ENCODE assay signal across 23 cellular contexts in genomic region chr6:160086754-160087153, GRCh38. TPM values are rescaled to one million over a fixed set of nuclear protein-coding genes. Genes with fewer than 3 reads are reported as not detected.
DNase-seq lines count a peak whose midpoint lies in the region; ATAC-seq, FAIRE-seq and TF ChIP-seq lines count a peak whose summit lies in the region.
"Had no signal": no experiment of that assay in that cellular context is flagged by ENCODE, and none has a peak within 500 bp of the region (broad histone marks: within the 10 kb centered on the region; RNA-seq: fewer than 3 reads in every experiment).

No MANE protein-coding gene starts in this region.

- H3K4me1 ChIP-seq in HepG2 (ENCODE audit: insufficient read depth, low read length): peaks cover 11% of the 10 kb centered on the region
- H3K4me1 ChIP-seq in right lobe of liver: peaks cover 0 to 44% (median 16%) of the 10 kb centered on the region in 4 donors
- no peaks in the 10 kb centered on the region for H3K4me1 ChIP-seq in GM12878 (ENCODE audit: control insufficient read depth, insufficient read depth, low read length)
- H3K4me1 ChIP-seq in psoas muscle: no peaks in the 10 kb centered on the region
- H3K4me1 ChIP-seq in right cardiac atrium (ENCODE audit: control insufficient read depth, insufficient read depth, low read length): no peaks in the 10 kb centered on the region
- H3K4me1 ChIP-seq: BE2C, Caco-2 had no signal

- 0 out of 2 replicates have a peak, but pooled peaks cover 4% of the 10 kb centered on the region for H4K20me1 ChIP-seq in HepG2 (ENCODE audit: insufficient read depth, low read length)
- H4K20me1 ChIP-seq in GM12878 (ENCODE audit: control insufficient read depth, insufficient read depth): no peaks in the 10 kb centered on the region

- H3K27me3 ChIP-seq in HepG2 (ENCODE audit: control insufficient read depth in 1 of 2, insufficient read depth in 2 of 2, low read length in 2 of 2): no peaks in the 10 kb centered on the region
- no peaks in the 10 kb centered on the region for H3K27me3 ChIP-seq in right lobe of liver
- H3K27me3 ChIP-seq in GM12878 (replicated peaks in 1 of 2; ENCODE audit: control insufficient read depth in 2 of 2, insufficient read depth in 2 of 2, low read length in 1 of 2): no peaks in the 10 kb centered on the region
- H3K27me3 ChIP-seq in psoas muscle (ENCODE audit: insufficient read depth in 3 of 3, low read length in 2 of 3): no peaks in the 10 kb centered on the region
- no peaks in the 10 kb centered on the region for H3K27me3 ChIP-seq in right cardiac atrium (ENCODE audit: control insufficient read depth, insufficient read depth)
- H3K27me3 ChIP-seq: BE2C had no signal

- in situ Hi-C loops in HepG2 (cut with HindIII; ENCODE audit: extremely low pct_ligation_motif_present, low pct_unique_long_range_greater_than_20kb) (loop anchor here (5.0 kb wide), 1 partner anchor 371 kb away; no protein-coding TSS in a partner anchor), GM12878 (cut with MboI) (no loop called here)

- intact Hi-C loops in HepG2 (cut with micrococcal nuclease; ENCODE audit: unreplicated experiment): no loop called here
- intact Hi-C loops in right lobe of liver (cut with DNase I): no loop called here
- intact Hi-C loops in GM12878 (cut with micrococcal nuclease; ENCODE audit: unreplicated experiment): no loop called here
- intact Hi-C loops in psoas muscle (cut with DNase I): loop anchor here in 1 of 2 donors (5.0 kb wide), 1 partner anchor 371 kb away; no protein-coding TSS in a partner anchor
- intact Hi-C loops in right cardiac atrium (cut with DNase I): loop anchor here in 1 of 4 donors (5.0 kb wide), 1 partner anchor 371 kb away; no protein-coding TSS in a partner anchor

- no peak for TF ChIP-seq RAD21 in HepG2 (CRISPR knock-in tag; IDR thresholded peaks at IDR 0.05)
- no peak for TF ChIP-seq RAD21 in GM12878 (IDR thresholded peaks at IDR 0.05; ENCODE audit: insufficient read depth, low read depth, low read length)

- no peaks in the 10 kb centered on the region for H3K79me2 ChIP-seq in HepG2 (ENCODE audit: insufficient read depth, low read length)
- no peaks in the 10 kb centered on the region for H3K79me2 ChIP-seq in GM12878 (ENCODE audit: control insufficient read depth, insufficient read depth, low read length)

- ATAC-seq in HepG2 (no peak), right lobe of liver (no peak), GM12878 (no peak), esophagus mucosa (peak; percentile 21), psoas muscle (peak in 3 of 4 donors; percentile 5 to 20 (median 12)), right cardiac atrium (no peak)
- ATAC-seq: GM23338, HCT116 had no signal

- 91% methylated on average over 7 of the region's 8 CpGs for WGBS in HepG2 (ENCODE audit: low lambda C conversion rate)
- 100% methylated on average over 4 of the region's 8 CpGs for WGBS in right lobe of liver (ENCODE audit: insufficient coverage, low coverage, low lambda C conversion rate, missing lambda C conversion rate)
- 98% methylated on average over 8 of the region's 8 CpGs for WGBS in GM12878 (ENCODE audit: insufficient coverage, insufficient replicate concordance, low lambda C conversion rate, missing lambda C conversion rate)
- 80 to 88% (median 85%) methylated on average over 8 of the region's 8 CpGs for WGBS in psoas muscle, 3 donors
- 92% methylated on average over 8 of the region's 8 CpGs for WGBS in right cardiac atrium

- no peak for TF ChIP-seq POLR2A in HepG2 (IDR thresholded peaks at IDR 0.05; ENCODE audit: insufficient read depth in 1 of 2, low read depth in 2 of 2, low read length in 2 of 2)
- no peak for TF ChIP-seq POLR2A in right lobe of liver (IDR thresholded peaks at IDR 0.05)
- 0 out of 2 replicates have a peak, but pooled peaks have one; percentile 19 for TF ChIP-seq POLR2A in GM12878 (IDR thresholded peaks at IDR 0.05; ENCODE audit: low read depth, low read length)

- RAD21 ChIA-PET in GM12878 (lab: Charles Lee; ENCODE audit: unreplicated experiment): interaction anchor here (1.8 kb wide), 1 partner anchor 223 kb away, joined by 5 read pairs; no protein-coding TSS in a partner anchor

- H3K9me3 ChIP-seq in HepG2 (ENCODE audit: low read length) (no peaks in the 10 kb centered on the region), right lobe of liver (no peaks in the 10 kb centered on the region), GM12878 (replicated peaks; ENCODE audit: control insufficient read depth, insufficient read depth, low read length) (no peaks in the 10 kb centered on the region), psoas muscle (no peaks in the 10 kb centered on the region), right cardiac atrium (ENCODE audit: control insufficient read depth, low read length) (no peaks in the 10 kb centered on the region)
- H3K9me3 ChIP-seq: BE2C, Caco-2 had no signal

- H3K27ac ChIP-seq in HepG2 (ENCODE audit: extremely low read length, insufficient read depth, low read length) (no peak overlapping the region), right lobe of liver (peak overlapping the region in 1 of 3 donors; percentile 85), GM12878 (ENCODE audit: control insufficient read depth, insufficient read depth) (no peak overlapping the region), psoas muscle (no peak overlapping the region), right cardiac atrium (ENCODE audit: low read length) (no peak overlapping the region)

- POLR2A ChIA-PET in HepG2 (lab: Yijun Ruan, JAX): no interaction called here
- POLR2A ChIA-PET in GM12878 (lab: Charles Lee): no interaction called here

- H3K9ac ChIP-seq in HepG2 (ENCODE audit: insufficient read depth, low read depth, low read length): no peak overlapping the region
- no peak overlapping the region for H3K9ac ChIP-seq in GM12878 (ENCODE audit: control insufficient read depth, insufficient read depth, low read length)

- TF ChIP-seq EP300 in HepG2 (IDR thresholded peaks at IDR 0.05; ENCODE audit: low read depth in 2 of 2, low read length in 2 of 2) (no peak), HepG2 (CRISPR knock-in tag; IDR thresholded peaks at IDR 0.05; ENCODE audit: borderline replicate concordance) (no peak), GM12878 (IDR thresholded peaks at IDR 0.05; ENCODE audit: borderline replicate concordance in 1 of 2, control insufficient read depth in 1 of 2, low read depth in 2 of 2, low read length in 2 of 2) (no peak)

- SMC1A ChIA-PET in GM12878 (lab: Charles Lee; ENCODE audit: uncharacterized antibody, unreplicated experiment): interaction anchor here (1.2 to 2.1 kb wide), 2 partner anchors 11 to 13 kb away, joined by 3 to 5 read pairs; no protein-coding TSS in a partner anchor

- H3K36me3 ChIP-seq in HepG2 (replicated peaks in 1 of 2; ENCODE audit: control insufficient read depth in 1 of 2, insufficient read depth in 2 of 2, low read length in 2 of 2) (peaks cover 55 to 84% of the 10 kb centered on the region in 2 experiments), right lobe of liver (peaks cover 8 to 69% (median 23%) of the 10 kb centered on the region in 4 donors), GM12878 (ENCODE audit: control insufficient read depth in 2 of 2, insufficient read depth in 2 of 2, low read length in 1 of 2) (peaks cover 19 to 25% of the 10 kb centered on the region in 2 experiments), psoas muscle (ENCODE audit: insufficient read depth in 1 of 2, low read depth in 1 of 2) (peaks cover 4 to 98% of the 10 kb centered on the region in 2 donors)

- CTCF ChIA-PET in HepG2 (lab: Yijun Ruan, JAX; ENCODE audit: low intra/inter-chr PET ratio, low total read pairs) (interaction anchor here (2.6 kb wide), 1 partner anchor 369 kb away, joined by 22 read pairs; no protein-coding TSS in a partner anchor), GM12878 (lab: Yijun Ruan, JAX) (interaction anchor here (0.6 kb wide), 1 partner anchor 467 kb away, joined by 3 read pairs; no protein-coding TSS in a partner anchor)

- H2AFZ ChIP-seq in HepG2 (ENCODE audit: low read length): no peak overlapping the region
- no peak overlapping the region for H2AFZ ChIP-seq in GM12878 (ENCODE audit: control insufficient read depth, low read depth, low read length)
- H2AFZ ChIP-seq: GM23338 had no signal

- FAIRE-seq in HepG2 (lab: Jason Lieb, UNC) (no peak), GM12878 (lab: Jason Lieb, UNC) (no peak)
- FAIRE-seq: A204.1, D721Med, G401.6, GM12892, GM18507, H54, HTR-8/SVneo had no signal

- DNase-seq in HepG2 (ENCODE audit: low spot score) (no peak), right lobe of liver (no peak), GM12878 (ENCODE audit: low read depth, low spot score) (no peak), psoas muscle (no peak), iPS-NIHi7 (ENCODE audit: extremely low spot score) (no peak), right cardiac atrium (no peak), HCEC 1CT (no peak)
- DNase-seq: ACHN; BE2C; C1 segment of cervical spinal cord; Caco-2; CD4-positive, alpha-beta T cell; HFFc6 had no signal

- BruUV-seq in HepG2 (replicated peaks; lab: Mats Ljungman, UMichigan) (no TSS peak), GM12878 (replicated peaks; lab: Mats Ljungman, UMichigan) (no TSS peak)

- H3K4me2 ChIP-seq in HepG2 (ENCODE audit: low read depth, low read length): no peak overlapping the region
- H3K4me2 ChIP-seq in GM12878 (ENCODE audit: control insufficient read depth, insufficient read depth): no peak overlapping the region
- H3K4me2 ChIP-seq: GM23338 had no signal

- no peak for TF ChIP-seq CTCF in HepG2 (CRISPR knock-in tag; IDR thresholded peaks at IDR 0.05)
- TF ChIP-seq CTCF in right lobe of liver (IDR thresholded peaks at IDR 0.05): no peak
- TF ChIP-seq CTCF in GM12878 (IDR thresholded peaks at IDR 0.05 in 2 of 3, conservative IDR thresholded peaks at IDR 0.05 in 1 of 3; ENCODE audit: control insufficient read depth in 2 of 3, extremely low read depth in 1 of 3, insufficient read depth in 1 of 3, low read depth in 3 of 3, low read length in 3 of 3): no peak
- no peak for TF ChIP-seq CTCF in psoas muscle (IDR thresholded peaks at IDR 0.05)

- no peak overlapping the region for H3K4me3 ChIP-seq in HepG2 (replicated peaks in 1 of 3; ENCODE audit: insufficient read depth in 1 of 3, low read depth in 2 of 3, low read length in 3 of 3)
- no peak overlapping the region for H3K4me3 ChIP-seq in right lobe of liver
- no peak overlapping the region for H3K4me3 ChIP-seq in GM12878
- no peak overlapping the region for H3K4me3 ChIP-seq in psoas muscle
- H3K4me3 ChIP-seq in right cardiac atrium (ENCODE audit: low read length): no peak overlapping the region
- H3K4me3 ChIP-seq: GM23338 had no signal

RNA-seq across cellular contexts. Expression of gene SLC22A1, which starts 34.9 kb away (rescaled TPM):
- total RNA-seq in HepG2 (2016; rRNA removed; fragmentation: Illumina TruSeq; extraction: Trizol): 0.32 and 0.80 TPM in 2 replicates
- total RNA-seq in HepG2 (2016; cell fraction: cytosol; rRNA removed; fragmentation: Illumina TruSeq; extraction: Trizol; ENCODE audit: low read depth): 0.71 and 0.81 TPM in 2 replicates
- 1.5 and 1.6 TPM in 2 replicates for total RNA-seq in HepG2 (2016; cell fraction: insoluble cytoplasmic fraction; rRNA removed; fragmentation: Illumina TruSeq; extraction: Trizol)
- 1.0 and 1.9 TPM in 2 replicates for total RNA-seq in HepG2 (2016; cell fraction: membrane; rRNA removed; fragmentation: Illumina TruSeq; extraction: Trizol)
- total RNA-seq in HepG2 (2016; cell fraction: nucleus; rRNA removed; fragmentation: Illumina TruSeq; extraction: Trizol): 3.6 and 3.7 TPM in 2 replicates
- 0.82 and 0.87 TPM in 2 replicates for polyA plus RNA-seq in HepG2 (2011; rRNA removed)
- polyA plus RNA-seq in HepG2 (2011; cell fraction: cytosol; rRNA removed): 0.32 and 0.38 TPM in 2 replicates
- polyA plus RNA-seq in HepG2 (2011; cell fraction: nucleus; rRNA removed): 3.3 and 4.4 TPM in 2 replicates
- polyA plus RNA-seq in HepG2 (2012): 0.80 and 2.9 TPM in 2 replicates
- 0.35 and 1.7 TPM in 2 replicates for polyA plus RNA-seq in HepG2 (2016; cell fraction: cytosol; fragmentation: Illumina TruSeq; extraction: Trizol; ENCODE audit: low read depth)
- polyA plus RNA-seq in HepG2 (2016; cell fraction: insoluble cytoplasmic fraction; fragmentation: Illumina TruSeq; extraction: Trizol; ENCODE audit: low read depth): 0.33 and 1.2 TPM in 2 replicates
- 0.64 and 1.2 TPM in 2 replicates for polyA plus RNA-seq in HepG2 (2016; cell fraction: membrane; fragmentation: Illumina TruSeq; extraction: Trizol; ENCODE audit: low read depth)
- 4.3 and 5.2 TPM in 2 replicates for polyA plus RNA-seq in HepG2 (2016; cell fraction: nucleus; fragmentation: Illumina TruSeq; extraction: Trizol; ENCODE audit: insufficient read depth, low read depth)
- polyA minus RNA-seq in HepG2 (2011; rRNA and poly(A)+ RNA removed; ENCODE audit: low replicate concordance): 1.3 and 7.3 TPM in 2 replicates
- polyA minus RNA-seq in HepG2 (2011; cell fraction: cytosol; rRNA and poly(A)+ RNA removed): 0.40 TPM in 1 of 2 replicates, not detected in the other
- polyA minus RNA-seq in HepG2 (2011; cell fraction: nucleus; rRNA and poly(A)+ RNA removed): 7.7 and 8.6 TPM in 2 replicates
- total RNA-seq in right lobe of liver: 1,000 to 10,000 TPM in 3 of 6 experiments, 100 to 1,000 TPM in 3; 190 to 1,656 (median 769) TPM
- total RNA-seq in GM12878 (2013; cell fraction: nucleolus; rRNA removed): 0.86 and 1.0 TPM in 2 replicates
- 0.05 and 0.17 TPM in 2 replicates for total RNA-seq in GM12878 (2014; rRNA removed)
- total RNA-seq in GM12878 (2014; rRNA removed; fragmentation: Illumina TruSeq; extraction: Trizol): 0.09 TPM in 2 replicates
- 0.28 and 1.1 TPM in 2 replicates for total RNA-seq in GM12878 (2021)
- not detected for polyA plus RNA-seq in GM12878 (2011; ENCODE audit: low read depth)
- polyA plus RNA-seq in GM12878 (2011; rRNA removed): 0.15 TPM in 1 of 2 replicates, not detected in the other
- 0.08 and 0.37 TPM in 2 replicates for polyA plus RNA-seq in GM12878 (2011; cell fraction: cytosol; rRNA removed)
- polyA plus RNA-seq in GM12878 (2011; cell fraction: nucleus; rRNA removed): 0.34 and 0.45 TPM in 2 replicates
- 0.15 and 0.38 TPM in 2 replicates for polyA plus RNA-seq in GM12878 (2012)
- 0.18 TPM in 1 of 2 replicates, not detected in the other for polyA plus RNA-seq in GM12878 (2014; fragmentation: Illumina TruSeq; extraction: Trizol)
- under 1 TPM in 1 of 2 experiments, not detected in 1; 0.15 TPM for polyA plus RNA-seq in GM12878 (2014; fragmentation: Nextera tagmentation; extraction: Ambion mirVana)
- polyA plus RNA-seq in GM12878 (2014; rRNA removed): 0.09 and 0.23 TPM in 2 replicates
- not detected for polyA plus RNA-seq in GM12878 (2016; fragmentation: Nextera tagmentation; extraction: Ambion mirVana)
- 0.44 and 0.82 TPM in 2 replicates for polyA minus RNA-seq in GM12878 (2011; rRNA and poly(A)+ RNA removed)
- not detected in 2 replicates for polyA minus RNA-seq in GM12878 (2011; cell fraction: cytosol; rRNA and poly(A)+ RNA removed)
- 1.8 and 3.7 TPM in 2 replicates for polyA minus RNA-seq in GM12878 (2011; cell fraction: nucleus; rRNA and poly(A)+ RNA removed)
- 0.44 TPM for total RNA-seq in esophagus mucosa
- total RNA-seq in psoas muscle: 1 to 10 TPM in 3 of 4 donors, under 1 TPM in 1; 0.89 to 3.3 (median 2.3) TPM
- polyA plus RNA-seq in psoas muscle: under 1 TPM; 0.17 to 0.45 (median 0.23) TPM
- under 1 TPM in 3 of 4 donors, not detected in 1; 0.21 to 0.97 (median 0.63) TPM for total RNA-seq in right cardiac atrium
- polyA plus RNA-seq in right cardiac atrium: 0.27 TPM

Comparison
In these comparisons a context has a peak if more than half of its experiments do, and no peak if none do; other contexts are left out.
1. RNA of gene SLC22A1, which starts 34.9 kb away (total RNA-seq): 190 to 1,656 TPM in right lobe of liver; 0.89 to 3.3 TPM in psoas muscle, 0.32 to 3.7 TPM in HepG2, 0.21 to 0.97 TPM in right cardiac atrium, 0.44 TPM in esophagus mucosa (single experiment) and 0.05 to 1.1 TPM in GM12878; every median in the first group is over 10 times any median in the second.
2. ATAC-seq: peak in esophagus mucosa (single experiment) and psoas muscle (3 of 4); none in HepG2 (single experiment), right lobe of liver (0 of 4), GM12878 (single experiment) and right cardiac atrium (0 of 2).
3. Of the 75 proteins assayed by ChIP-seq in both HepG2 and GM12878: peak only in HepG2: none; only in GM12878: POLR2A; in both: none; in neither: 74.